Comparison of ENCODE assay signal across 1 cellular context in the genomic region with DNA sequence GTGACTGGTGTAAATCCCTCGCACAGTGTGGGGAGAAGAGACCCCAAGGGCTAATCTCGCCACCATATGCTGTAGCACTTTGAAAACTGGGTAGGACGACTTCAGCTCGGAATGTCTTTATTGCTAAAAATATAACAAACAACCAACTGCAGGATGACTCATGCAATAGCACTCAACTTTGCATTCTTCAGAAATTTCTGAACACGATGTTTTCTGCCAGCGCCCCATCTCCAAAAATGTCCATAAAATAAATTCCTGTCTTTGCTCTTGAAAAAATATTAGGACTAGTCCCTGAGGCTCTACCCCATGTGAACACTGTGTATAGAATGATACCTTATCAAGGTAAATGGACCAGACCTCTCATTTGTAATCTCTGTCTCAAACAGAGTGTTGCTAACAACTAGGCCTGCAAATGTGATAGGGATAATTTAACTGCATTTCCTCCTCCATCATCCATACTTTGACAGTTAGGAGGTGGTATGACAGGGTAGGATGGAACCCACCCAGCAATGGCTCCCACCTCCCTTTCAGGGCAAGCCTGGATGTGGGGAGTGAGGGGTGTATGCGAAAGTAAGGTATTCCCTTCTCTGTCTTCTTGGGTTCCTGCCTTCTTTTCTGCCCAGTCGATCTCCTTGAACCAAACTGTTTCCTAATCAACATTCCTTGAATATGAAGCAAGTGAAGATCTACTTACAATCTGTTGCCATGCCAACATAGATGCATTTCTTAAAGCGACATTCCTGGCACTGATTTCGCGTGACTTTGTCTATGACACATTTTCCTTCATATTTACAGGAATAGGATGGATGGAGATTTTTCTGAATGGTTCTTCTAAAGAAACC.
TF ChIP-seq lines count a peak whose summit lies in the region.

No MANE protein-coding gene starts in this region.

TF ChIP-seq in K562, 482 proteins besides CTCF, POLR2A, EP300 and RAD21 (continued from another document):
- TF ChIP-seq, protein P1, sequence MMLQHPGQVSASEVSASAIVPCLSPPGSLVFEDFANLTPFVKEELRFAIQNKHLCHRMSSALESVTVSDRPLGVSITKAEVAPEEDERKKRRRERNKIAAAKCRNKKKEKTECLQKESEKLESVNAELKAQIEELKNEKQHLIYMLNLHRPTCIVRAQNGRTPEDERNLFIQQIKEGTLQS (IDR thresholded peaks at IDR 0.05) = peak; percentile 59; the same call in 1 of the 2 replicates
- TF ChIP-seq, protein P1 (CRISPR knock-in tag; conservative IDR thresholded peaks at IDR 0.05) = no peak
- no peak for TF ChIP-seq NCOA4 (IDR thresholded peaks at IDR 0.05; ENCODE audit: partially characterized antibody)
- TF ChIP-seq RBM34 (IDR thresholded peaks at IDR 0.05; ENCODE audit: borderline replicate concordance, insufficient read depth, low read length) = no peak
- TF ChIP-seq RFX1 (IDR thresholded peaks at IDR 0.05) = peak; percentile 62
- TF ChIP-seq SRF (CRISPR knock-in tag; IDR thresholded peaks at IDR 0.05) = no peak
- no peak for TF ChIP-seq ARNT (IDR thresholded peaks at IDR 0.05)
- TF ChIP-seq, protein P2, sequence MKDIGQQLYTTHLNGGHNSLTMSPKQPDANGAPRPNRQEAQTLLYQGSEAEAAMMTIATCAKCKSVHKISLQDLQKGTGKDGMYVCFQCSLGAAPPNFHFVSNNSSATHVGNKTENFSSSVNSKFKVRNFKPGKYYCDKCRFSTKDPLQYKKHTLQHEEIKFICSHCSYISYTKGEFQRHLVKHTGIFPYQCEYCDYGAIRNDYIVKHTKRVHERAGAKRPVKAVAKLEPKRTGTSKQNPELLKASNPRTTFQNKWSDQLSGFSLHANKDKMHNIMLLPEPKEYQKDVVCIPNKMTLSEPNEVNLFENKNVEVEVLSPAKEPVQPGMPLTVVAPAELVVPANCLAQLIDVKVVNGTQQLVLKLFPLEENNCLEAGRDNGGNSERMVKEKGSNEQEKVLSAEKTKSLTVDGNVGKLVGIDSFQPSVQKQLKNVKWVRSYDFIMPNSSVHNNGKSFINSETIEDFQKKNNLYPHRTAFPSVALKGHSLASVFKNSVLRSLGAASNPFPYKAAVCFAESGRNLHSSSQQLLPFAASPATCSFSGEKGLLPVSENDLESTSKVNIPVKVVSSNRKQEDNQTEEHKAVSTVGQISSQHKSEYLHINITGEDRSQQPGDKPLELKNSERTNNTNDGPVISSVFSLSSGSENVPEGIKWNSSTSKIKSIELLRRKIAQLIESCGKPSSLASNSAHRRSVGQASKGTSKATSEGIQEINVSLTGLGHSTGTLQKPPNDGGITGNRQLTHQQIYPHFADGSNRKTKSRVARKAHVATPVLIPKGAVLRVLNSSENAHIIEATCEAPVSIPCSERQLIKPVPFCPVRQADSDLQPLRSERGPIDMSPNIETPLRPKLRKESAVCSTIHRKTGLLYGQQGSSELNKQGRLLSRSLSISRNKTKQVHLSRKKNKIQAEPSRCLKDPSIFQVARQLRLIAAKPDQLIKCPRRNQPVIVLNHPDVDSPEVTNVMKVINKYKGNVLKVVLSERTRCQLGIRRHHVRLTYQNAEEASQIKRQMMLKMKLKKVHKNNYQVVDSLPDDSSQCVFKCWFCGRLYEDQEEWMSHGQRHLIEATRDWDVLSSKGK (CRISPR knock-in tag; IDR thresholded peaks at IDR 0.05) = no peak
- TF ChIP-seq, protein P3, sequence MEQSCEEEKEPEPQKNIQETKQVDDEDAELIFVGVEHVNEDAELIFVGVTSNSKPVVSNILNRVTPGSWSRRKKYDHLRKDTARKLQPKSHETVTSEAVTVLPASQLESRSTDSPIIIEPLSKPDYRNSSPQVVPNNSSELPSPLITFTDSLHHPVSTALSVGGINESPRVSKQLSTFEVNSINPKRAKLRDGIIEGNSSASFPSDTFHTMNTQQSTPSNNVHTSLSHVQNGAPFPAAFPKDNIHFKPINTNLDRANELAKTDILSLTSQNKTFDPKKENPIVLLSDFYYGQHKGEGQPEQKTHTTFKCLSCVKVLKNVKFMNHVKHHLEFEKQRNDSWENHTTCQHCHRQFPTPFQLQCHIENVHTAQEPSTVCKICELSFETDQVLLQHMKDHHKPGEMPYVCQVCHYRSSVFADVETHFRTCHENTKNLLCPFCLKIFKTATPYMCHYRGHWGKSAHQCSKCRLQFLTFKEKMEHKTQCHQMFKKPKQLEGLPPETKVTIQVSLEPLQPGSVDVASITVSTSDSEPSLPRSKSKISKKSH (CRISPR knock-in tag; IDR thresholded peaks at IDR 0.05) = no peak
- TF ChIP-seq MBD2 (IDR thresholded peaks at IDR 0.05; ENCODE audit: borderline replicate concordance, low read depth) = no peak
- TF ChIP-seq TRIM28 (IDR thresholded peaks at IDR 0.05) = no peak
- TF ChIP-seq LARP7 (IDR thresholded peaks at IDR 0.05) = no peak
- no peak for TF ChIP-seq HDGF (IDR thresholded peaks at IDR 0.05)
- TF ChIP-seq ZNF143 (CRISPR knock-in tag; IDR thresholded peaks at IDR 0.05) = no peak
- no peak for TF ChIP-seq FOS (IDR thresholded peaks at IDR 0.05; ENCODE audit: extremely low read depth, insufficient read length)
- TF ChIP-seq, protein P4, sequence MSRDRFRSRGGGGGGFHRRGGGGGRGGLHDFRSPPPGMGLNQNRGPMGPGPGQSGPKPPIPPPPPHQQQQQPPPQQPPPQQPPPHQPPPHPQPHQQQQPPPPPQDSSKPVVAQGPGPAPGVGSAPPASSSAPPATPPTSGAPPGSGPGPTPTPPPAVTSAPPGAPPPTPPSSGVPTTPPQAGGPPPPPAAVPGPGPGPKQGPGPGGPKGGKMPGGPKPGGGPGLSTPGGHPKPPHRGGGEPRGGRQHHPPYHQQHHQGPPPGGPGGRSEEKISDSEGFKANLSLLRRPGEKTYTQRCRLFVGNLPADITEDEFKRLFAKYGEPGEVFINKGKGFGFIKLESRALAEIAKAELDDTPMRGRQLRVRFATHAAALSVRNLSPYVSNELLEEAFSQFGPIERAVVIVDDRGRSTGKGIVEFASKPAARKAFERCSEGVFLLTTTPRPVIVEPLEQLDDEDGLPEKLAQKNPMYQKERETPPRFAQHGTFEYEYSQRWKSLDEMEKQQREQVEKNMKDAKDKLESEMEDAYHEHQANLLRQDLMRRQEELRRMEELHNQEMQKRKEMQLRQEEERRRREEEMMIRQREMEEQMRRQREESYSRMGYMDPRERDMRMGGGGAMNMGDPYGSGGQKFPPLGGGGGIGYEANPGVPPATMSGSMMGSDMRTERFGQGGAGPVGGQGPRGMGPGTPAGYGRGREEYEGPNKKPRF (IDR thresholded peaks at IDR 0.05; ENCODE audit: low read depth, low read length) = no peak
- TF ChIP-seq, protein P5, sequence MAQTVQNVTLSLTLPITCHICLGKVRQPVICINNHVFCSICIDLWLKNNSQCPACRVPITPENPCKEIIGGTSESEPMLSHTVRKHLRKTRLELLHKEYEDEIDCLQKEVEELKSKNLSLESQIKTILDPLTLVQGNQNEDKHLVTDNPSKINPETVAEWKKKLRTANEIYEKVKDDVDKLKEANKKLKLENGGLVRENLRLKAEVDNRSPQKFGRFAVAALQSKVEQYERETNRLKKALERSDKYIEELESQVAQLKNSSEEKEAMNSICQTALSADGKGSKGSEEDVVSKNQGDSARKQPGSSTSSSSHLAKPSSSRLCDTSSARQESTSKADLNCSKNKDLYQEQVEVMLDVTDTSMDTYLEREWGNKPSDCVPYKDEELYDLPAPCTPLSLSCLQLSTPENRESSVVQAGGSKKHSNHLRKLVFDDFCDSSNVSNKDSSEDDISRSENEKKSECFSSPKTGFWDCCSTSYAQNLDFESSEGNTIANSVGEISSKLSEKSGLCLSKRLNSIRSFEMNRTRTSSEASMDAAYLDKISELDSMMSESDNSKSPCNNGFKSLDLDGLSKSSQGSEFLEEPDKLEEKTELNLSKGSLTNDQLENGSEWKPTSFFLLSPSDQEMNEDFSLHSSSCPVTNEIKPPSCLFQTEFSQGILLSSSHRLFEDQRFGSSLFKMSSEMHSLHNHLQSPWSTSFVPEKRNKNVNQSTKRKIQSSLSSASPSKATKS (CRISPR knock-in tag; IDR thresholded peaks at IDR 0.05) = no peak
- no peak for TF ChIP-seq PTBP1 (IDR thresholded peaks at IDR 0.05; ENCODE audit: low read depth, low read length)
- 0 out of 2 replicates have a peak, but pooled peaks have one; percentile 40 for TF ChIP-seq JUND (IDR thresholded peaks at IDR 0.05; ENCODE audit: borderline replicate concordance, low read depth, low read length)
- TF ChIP-seq JUND (tag; IDR thresholded peaks at IDR 0.05; ENCODE audit: borderline replicate concordance, low read depth, low read length) = 0 out of 3 replicates have a peak, but pooled peaks have one; percentile 15
- TF ChIP-seq ZNF57 (CRISPR knock-in tag; IDR thresholded peaks at IDR 0.05) = no peak
